In genomic region chr7:139354729-139355128, GRCh38 we compare ENCODE assay signal across 35 cellular contexts.
"Had no signal": no experiment of that assay in that cellular context is flagged by ENCODE, and none has a peak within 500 bp of the region (broad histone marks: within the 10 kb centered on the region; RNA-seq: fewer than 3 reads in every experiment).

No MANE protein-coding gene starts in this region.

- H2AFZ ChIP-seq: hepatocyte had no signal

- H3K27ac Mint-ChIP-seq: activated CD4-positive, alpha-beta memory T cell treated with anti-CD3 and anti-CD28 coated beads for 36 hours; activated CD4-positive, alpha-beta T cell treated with anti-CD3 and anti-CD28 coated beads, Interleukin-2, amount 10 ng/mL, durations not matched to agents 24 days and 14 days; activated naive CD4-positive, alpha-beta T cell treated with anti-CD3 and anti-CD28 coated beads for 36 hours; activated naive CD8-positive, alpha-beta T cell treated with anti-CD3 and anti-CD28 coated beads for 36 hours; stimulated activated memory B cell treated with anti-CD40 and anti-IgM and Interleukin-4, amounts not matched to agents 10 μg/mL and 1 μg/mL and 100 μg/mL, for 72 hours; stimulated activated naive CD8-positive, alpha-beta T cell treated with anti-CD3 and anti-CD28 coated beads, Interleukin-15, amount 100 ng/mL, for 72 hours; T-helper 2 cell treated with Interferon-gamma antibody and Interleukin-4, amounts not matched to agents 5 μg/mL and 100 μg/mL, for 36 hours; type B pancreatic cell had no signal

- H3K27ac ChIP-seq: adrenal gland, body of pancreas, gastroesophageal sphincter, hepatocyte, left ventricle myocardium inferior, ovary, prostate gland, sigmoid colon, uterus, WERI-Rb-1 had no signal

- H3K36me3 ChIP-seq: ovary, prostate gland, uterus had no signal

- ATAC-seq: body of pancreas; gastroesophageal sphincter; stimulated activated memory B cell treated with anti-CD40 and anti-IgM and Interleukin-4, amounts not matched to agents 10 μg/mL and 1 μg/mL and 100 μg/mL, for 72 hours; stimulated activated naive CD8-positive, alpha-beta T cell treated with anti-CD3 and anti-CD28 coated beads, Interleukin-15, amount 100 ng/mL, for 72 hours had no signal

- DNase-seq: activated CD4-positive, alpha-beta memory T cell treated with anti-CD3 and anti-CD28 coated beads for 36 hours; activated CD4-positive, alpha-beta T cell treated with anti-CD3 and anti-CD28 coated beads, Interleukin-2, amount 10 ng/mL, durations not matched to agents 24 days and 14 days; activated CD4-positive, CD25-positive, alpha-beta regulatory T cell treated with anti-CD3 and anti-CD28 coated beads, Interleukin-2, amount 50 U/mL, for 72 hours; activated CD8-positive, alpha-beta memory T cell treated with anti-CD3 and anti-CD28 coated beads, Interleukin-2, amount 50 U/mL, for 4 hours; activated effector memory CD4-positive, alpha-beta T cell treated with anti-CD3 and anti-CD28 coated beads, Interleukin-2, amount 50 U/mL, for 16 hours; activated naive CD4-positive, alpha-beta T cell treated with anti-CD3 and anti-CD28 coated beads for 36 hours; activated naive CD8-positive, alpha-beta T cell treated with anti-CD3 and anti-CD28 coated beads for 36 hours; activated T-cell treated with anti-CD3 and anti-CD28 coated beads, Interleukin-2, amount 50 U/mL, for 1 hour; adrenal gland; aorta; body of pancreas; effector memory CD4-positive, alpha-beta T cell; erythroblast; islet precursor cell; left ventricle myocardium inferior; mammary epithelial cell; ovary; retina; sigmoid colon; stimulated activated CD4-positive, alpha-beta T cell treated with anti-CD3 and anti-CD28 coated beads, Interleukin-1b, Interleukin-23, amount 100 ng/mL, for 48 hours; stimulated activated CD4-positive, alpha-beta T cell treated with anti-CD3 and anti-CD28 coated beads, Interleukin-4, amount 100 ng/mL, for 4 hours; stimulated activated CD8-positive, alpha-beta memory T cell treated with anti-CD3 and anti-CD28 coated beads, Interleukin-4, amount 100 ng/mL, for 48 hours; stimulated activated naive CD8-positive, alpha-beta T cell treated with anti-CD3 and anti-CD28 coated beads, Interleukin-15, amount 100 ng/mL, for 72 hours; substantia nigra; uterus; WERI-Rb-1 had no signal

- H3K4me2 ChIP-seq: hepatocyte, smooth muscle cell had no signal

- H3K9me3 ChIP-seq: adrenal gland, body of pancreas, gastroesophageal sphincter, left ventricle myocardium inferior, ovary, prostate gland, sigmoid colon, uterus had no signal

- H3K27me3 ChIP-seq: adrenal gland, body of pancreas, gastroesophageal sphincter, hepatocyte, ovary, sigmoid colon, uterus had no signal

- H3K4me1 ChIP-seq: prostate gland, uterus had no signal

- H3K4me3 ChIP-seq: adrenal gland, body of pancreas, gastroesophageal sphincter, hepatocyte, left ventricle myocardium inferior, ovary, prostate gland, sigmoid colon, smooth muscle cell, uterus had no signal

- H3K4me3 Mint-ChIP-seq: activated CD4-positive, alpha-beta memory T cell treated with anti-CD3 and anti-CD28 coated beads for 36 hours; activated CD4-positive, alpha-beta T cell treated with anti-CD3 and anti-CD28 coated beads, Interleukin-2, amount 10 ng/mL, durations not matched to agents 24 days and 14 days; activated naive CD4-positive, alpha-beta T cell treated with anti-CD3 and anti-CD28 coated beads for 36 hours; activated naive CD8-positive, alpha-beta T cell treated with anti-CD3 and anti-CD28 coated beads for 36 hours; activated T-helper 1 cell treated with anti-CD3 and anti-CD28 coated beads, Interleukin-12 subunit alpha, Interleukin-12 subunit beta, Interleukin-2, Interleukin-4 antibody, amounts not matched to agents 30 ng/mL and 10 ng/mL and 1 ng/mL, durations not matched to agents 14 hours and 24 hours and 36 hours; stimulated activated memory B cell treated with anti-CD40 and anti-IgM and Interleukin-4, amounts not matched to agents 10 μg/mL and 1 μg/mL and 100 μg/mL, for 72 hours; stimulated activated naive CD8-positive, alpha-beta T cell treated with anti-CD3 and anti-CD28 coated beads, Interleukin-15, amount 100 ng/mL, for 72 hours; T-helper 2 cell treated with Interferon-gamma antibody and Interleukin-4, amounts not matched to agents 5 μg/mL and 100 μg/mL, for 36 hours; type B pancreatic cell had no signal

- H3K9me3 Mint-ChIP-seq: activated CD4-positive, alpha-beta memory T cell treated with anti-CD3 and anti-CD28 coated beads for 36 hours; activated CD4-positive, alpha-beta T cell treated with anti-CD3 and anti-CD28 coated beads, Interleukin-2, amount 10 ng/mL, durations not matched to agents 24 days and 14 days; activated naive CD4-positive, alpha-beta T cell treated with anti-CD3 and anti-CD28 coated beads for 36 hours; activated naive CD8-positive, alpha-beta T cell treated with anti-CD3 and anti-CD28 coated beads for 36 hours; activated T-helper 1 cell treated with anti-CD3 and anti-CD28 coated beads, Interleukin-12 subunit alpha, Interleukin-12 subunit beta, Interleukin-2, Interleukin-4 antibody, amounts not matched to agents 30 ng/mL and 10 ng/mL and 1 ng/mL, durations not matched to agents 14 hours and 24 hours and 36 hours; nephron; stimulated activated memory B cell treated with anti-CD40 and anti-IgM and Interleukin-4, amounts not matched to agents 10 μg/mL and 1 μg/mL and 100 μg/mL, for 72 hours; stimulated activated naive CD8-positive, alpha-beta T cell treated with anti-CD3 and anti-CD28 coated beads, Interleukin-15, amount 100 ng/mL, for 72 hours; T-helper 2 cell treated with Interferon-gamma antibody and Interleukin-4, amounts not matched to agents 5 μg/mL and 100 μg/mL, for 36 hours; type B pancreatic cell had no signal

- H3K27me3 Mint-ChIP-seq: activated CD4-positive, alpha-beta memory T cell treated with anti-CD3 and anti-CD28 coated beads for 36 hours; activated CD4-positive, alpha-beta T cell treated with anti-CD3 and anti-CD28 coated beads, Interleukin-2, amount 10 ng/mL, durations not matched to agents 24 days and 14 days; activated naive CD8-positive, alpha-beta T cell treated with anti-CD3 and anti-CD28 coated beads for 36 hours; stimulated activated memory B cell treated with anti-CD40 and anti-IgM and Interleukin-4, amounts not matched to agents 10 μg/mL and 1 μg/mL and 100 μg/mL, for 72 hours; stimulated activated naive CD8-positive, alpha-beta T cell treated with anti-CD3 and anti-CD28 coated beads, Interleukin-15, amount 100 ng/mL, for 72 hours; type B pancreatic cell had no signal
